ENCODE assay signal across 8 cellular contexts in genomic region chr9:94726495-94727191, GRCh38. TPM values are rescaled to one million over a fixed set of nuclear protein-coding genes. Genes with fewer than 3 reads are reported as not detected.
DNase-seq lines count a peak whose midpoint lies in the region; ATAC-seq and TF ChIP-seq lines count a peak whose summit lies in the region.

Gene AOPEP, plus strand, starts transcription at chr9:94726699. Its CDS starts 33,085 bp downstream, at chr9:94759784.

- ATAC-seq in GM19372 (IDR thresholded peaks at IDR 0.05; ENCODE audit: low read depth, unreplicated experiment) (peak; percentile 96), HG03558 (IDR thresholded peaks at IDR 0.05; ENCODE audit: extremely low read depth, unreplicated experiment) (peak; percentile 93), left lung (peak; percentile 99)

- H3K27me3 ChIP-seq in left lung, result no peaks in the 10 kb centered on the region

- peaks cover 0 to 7% of the 10 kb centered on the region in 2 donors for H3K4me1 ChIP-seq in left lung

- peak within 1 kb of the TSS; percentile 72 to 73 for H3K4me3 ChIP-seq in left lung

- DNase-seq in C1 segment of cervical spinal cord (lab: John Stamatoyannopoulos, UW), result peak; percentile 68 to 98 (median 93)
- DNase-seq in NCI-H748 treated with DMSO at 0.1 percent for 48 hours (lab: John Stamatoyannopoulos, UW), result peak; percentile 93
- peak; percentile 99 for DNase-seq in activated CD4-positive, alpha-beta T cell treated with anti-CD3 and anti-CD28 coated beads, Interleukin-2, amount 50 U/mL, for 24 hours (ENCODE audit: low read depth in 1 of 2, low spot score in 1 of 2)
- peak; percentile 97 for DNase-seq in dermis blood vessel endothelial cell
- peak; percentile 99 to 100 for DNase-seq in left lung
- DNase-seq in stimulated activated CD4-positive, alpha-beta T cell treated with anti-CD3 and anti-CD28 coated beads, Interleukin-2, amount 100 ng/mL, for 48 hours, result peak; percentile 99

- intact Hi-C loops in left lung (cut with DNase I), result no loop called here

- peak within 1 kb of the TSS; percentile 79 to 86 for H3K27ac ChIP-seq in left lung

- no peaks in the 10 kb centered on the region for H3K36me3 ChIP-seq in left lung

- no peaks in the 10 kb centered on the region for H3K9me3 ChIP-seq in left lung

- no peak for TF ChIP-seq CTCF in left lung (IDR thresholded peaks at IDR 0.05)

RNA-seq across cellular contexts. Expression of gene AOPEP, which starts in this region (rescaled TPM):
- total RNA-seq in dermis blood vessel endothelial cell (77.1 and 78.8 TPM in 2 replicates), left lung (10 to 100 TPM; 74.3 to 83.2 TPM)

Comparison
In these comparisons a context has a peak if more than half of its experiments do, and no peak if none do; other contexts are left out.
1. Peak in every context shown above with its lines: DNase-seq, ATAC-seq, H3K4me3 ChIP-seq and H3K27ac ChIP-seq.